Comparison of ENCODE assay signal across 8 cellular contexts in genomic region chr15:38696120-38696727, GRCh38.
DNase-seq lines count a peak whose midpoint lies in the region; ATAC-seq and TF ChIP-seq lines count a peak whose summit lies in the region.

No MANE protein-coding gene starts in this region.

- H3K36me3 Mint-ChIP-seq in stimulated activated naive B cell treated with anti-CD40 and anti-IgM and Interleukin-4, amounts not matched to agents 10 μg/mL and 1 μg/mL and 100 μg/mL, for 72 hours = no peaks in the 10 kb centered on the region

- no peak overlapping the region for H3K4me3 Mint-ChIP-seq in stimulated activated naive B cell treated with anti-CD40 and anti-IgM and Interleukin-4, amounts not matched to agents 10 μg/mL and 1 μg/mL and 100 μg/mL, for 72 hours

- TF ChIP-seq EP300 in tibial nerve (IDR thresholded peaks at IDR 0.05) = no peak

- H3K27ac Mint-ChIP-seq in stimulated activated naive B cell treated with anti-CD40 and anti-IgM and Interleukin-4, amounts not matched to agents 10 μg/mL and 1 μg/mL and 100 μg/mL, for 72 hours = no peak overlapping the region

- 70 to 77% methylated on average over 7 of the region's 7 CpGs for WGBS in tibial nerve, 2 donors

- no peak for TF ChIP-seq CTCF in right atrium auricular region (IDR thresholded peaks at IDR 0.05)
- TF ChIP-seq CTCF in tibial nerve (IDR thresholded peaks at IDR 0.05) = no peak

- H3K4me1 ChIP-seq in effector memory CD4-positive, alpha-beta T cell (ENCODE audit: control insufficient read depth, insufficient read depth, low read length, poor library complexity, severe bottlenecking) = peaks cover 38% of the 10 kb centered on the region
- H3K4me1 ChIP-seq in right atrium auricular region (no peaks in the 10 kb centered on the region), tibial nerve (peaks cover 0 to 1% (median 0%) of the 10 kb centered on the region in 4 donors)

- no peaks in the 10 kb centered on the region for H3K36me3 ChIP-seq in effector memory CD4-positive, alpha-beta T cell (ENCODE audit: control insufficient read depth, insufficient read depth, low read length)
- H3K36me3 ChIP-seq in right atrium auricular region (no peaks in the 10 kb centered on the region), tibial nerve (no peaks in the 10 kb centered on the region)

- no peaks in the 10 kb centered on the region for H3K9me3 Mint-ChIP-seq in stimulated activated naive B cell treated with anti-CD40 and anti-IgM and Interleukin-4, amounts not matched to agents 10 μg/mL and 1 μg/mL and 100 μg/mL, for 72 hours

- ATAC-seq in GM18870 (IDR thresholded peaks at IDR 0.05; ENCODE audit: unreplicated experiment) (peak; percentile 49), HG03039 (IDR thresholded peaks at IDR 0.05; ENCODE audit: unreplicated experiment) (peak; percentile 68)
- peak; percentile 66 to 76 for ATAC-seq in stimulated activated naive B cell treated with anti-CD40 and anti-IgM and Interleukin-4, amounts not matched to agents 10 μg/mL and 1 μg/mL and 100 μg/mL, for 72 hours (replicated peaks)

- TF ChIP-seq POLR2A in tibial nerve (IDR thresholded peaks at IDR 0.05) = no peak

- H3K4me3 ChIP-seq in effector memory CD4-positive, alpha-beta T cell (ENCODE audit: insufficient read depth, low read depth, low read length, poor library complexity, severe bottlenecking) = no peak overlapping the region
- no peak overlapping the region for H3K4me3 ChIP-seq in right atrium auricular region
- no peak overlapping the region for H3K4me3 ChIP-seq in tibial nerve

- no peaks in the 10 kb centered on the region for H3K27me3 Mint-ChIP-seq in stimulated activated naive B cell treated with anti-CD40 and anti-IgM and Interleukin-4, amounts not matched to agents 10 μg/mL and 1 μg/mL and 100 μg/mL, for 72 hours

- peak overlapping the region; percentile 60 for H3K27ac ChIP-seq in effector memory CD4-positive, alpha-beta T cell (ENCODE audit: insufficient read depth, low read length, poor library complexity, severe bottlenecking)
- H3K27ac ChIP-seq in right atrium auricular region = no peak overlapping the region
- H3K27ac ChIP-seq in tibial nerve = no peak overlapping the region

- peaks cover 3 to 8% of the 10 kb centered on the region in 2 donors for H3K4me1 Mint-ChIP-seq in stimulated activated naive B cell treated with anti-CD40 and anti-IgM and Interleukin-4, amounts not matched to agents 10 μg/mL and 1 μg/mL and 100 μg/mL, for 72 hours

- no peaks in the 10 kb centered on the region for H3K27me3 ChIP-seq in effector memory CD4-positive, alpha-beta T cell (replicated peaks; ENCODE audit: control insufficient read depth, insufficient read depth, low read length, poor library complexity, severe bottlenecking)
- H3K27me3 ChIP-seq in right atrium auricular region = no peaks in the 10 kb centered on the region
- H3K27me3 ChIP-seq in tibial nerve = no peaks in the 10 kb centered on the region

- DNase-seq in UCSD-AML1 (lab: John Stamatoyannopoulos, UW; ENCODE audit: unreplicated experiment) (peak; percentile 82), right atrium auricular region (ENCODE audit: low spot score) (no peak), tibial nerve (ENCODE audit: low spot score in 2 of 2) (no peak), NCI-H526 treated with DMSO at 0.1 percent for 48 hours (lab: John Stamatoyannopoulos, UW) (no peak)
- peak; percentile 45 to 64 (median 59) for DNase-seq in effector memory CD4-positive, alpha-beta T cell
- no peak for DNase-seq in stimulated activated naive B cell treated with anti-CD40 and anti-IgM and Interleukin-4, amounts not matched to agents 10 μg/mL and 1 μg/mL and 100 μg/mL, for 72 hours

- H3K9me3 ChIP-seq in effector memory CD4-positive, alpha-beta T cell (ENCODE audit: control insufficient read depth, low read length) = no peaks in the 10 kb centered on the region
- H3K9me3 ChIP-seq in right atrium auricular region (no peaks in the 10 kb centered on the region), tibial nerve (no peaks in the 10 kb centered on the region)

Comparison
In these comparisons a context has a peak if more than half of its experiments do, and no peak if none do; other contexts are left out.
1. DNase-seq: peak in UCSD-AML1 (single experiment) and effector memory CD4-positive, alpha-beta T cell (3 of 3); none in stimulated activated naive B cell treated with anti-CD40 and anti-IgM and Interleukin-4, amounts not matched to agents 10 μg/mL and 1 μg/mL and 100 μg/mL, for 72 hours (single experiment), right atrium auricular region (single experiment), tibial nerve (0 of 2) and NCI-H526 treated with DMSO at 0.1 percent for 48 hours (single experiment).
2. Peak in every context shown above with its lines, with median percentiles within 50 percentile points of each other: ATAC-seq.